Comparison of ENCODE assay signal across 1 cellular context in the genomic region with DNA sequence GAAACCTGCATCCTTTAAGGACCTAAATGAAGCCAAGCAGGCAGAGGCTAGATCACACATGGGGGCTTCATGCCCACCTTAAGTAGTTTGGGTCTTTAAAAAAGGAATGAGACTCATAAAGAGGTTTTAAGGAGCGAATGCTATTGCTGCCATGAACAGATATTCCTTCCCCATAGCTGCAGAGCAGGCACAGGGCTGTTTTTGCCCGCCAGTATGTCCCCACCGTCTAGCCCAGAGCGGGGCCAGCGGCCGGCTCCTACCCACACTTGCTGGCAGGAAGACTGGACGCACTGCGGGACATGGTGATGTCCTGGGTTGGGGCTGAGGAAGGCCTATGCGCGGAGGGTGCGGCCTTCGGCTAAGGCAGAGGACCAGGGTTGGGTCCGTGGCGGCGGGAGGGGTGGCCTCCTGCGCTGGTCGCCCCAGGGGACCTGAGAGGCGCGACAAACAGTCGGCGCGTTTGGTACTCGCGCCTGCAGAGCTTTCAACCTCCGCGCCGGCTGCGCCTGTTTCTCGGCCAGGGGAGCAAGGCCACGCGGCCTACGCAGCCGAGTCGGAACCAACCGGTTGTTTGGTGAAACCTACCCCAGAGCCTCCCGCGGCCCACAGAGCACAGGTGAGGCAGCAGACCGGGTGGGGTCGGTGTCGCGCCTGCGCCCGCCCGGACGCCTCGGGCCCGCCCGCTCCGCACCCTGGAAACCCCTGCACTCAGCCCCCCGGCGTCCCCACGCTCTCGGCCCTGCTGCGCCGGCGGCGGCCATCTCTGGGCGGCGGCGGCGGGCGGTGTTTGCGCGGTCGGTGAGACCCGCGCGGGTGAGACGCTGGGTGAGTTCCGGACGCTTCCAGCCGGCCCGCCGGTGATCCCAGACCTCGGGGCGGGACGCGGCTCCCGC.
TF ChIP-seq lines count a peak whose summit lies in the region.

A gene with protein sequence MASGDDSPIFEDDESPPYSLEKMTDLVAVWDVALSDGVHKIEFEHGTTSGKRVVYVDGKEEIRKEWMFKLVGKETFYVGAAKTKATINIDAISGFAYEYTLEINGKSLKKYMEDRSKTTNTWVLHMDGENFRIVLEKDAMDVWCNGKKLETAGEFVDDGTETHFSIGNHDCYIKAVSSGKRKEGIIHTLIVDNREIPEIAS (plus strand): TSS at position 450 of the 893 bp plus-strand sequence. CDS start 10,956 bp downstream, outside the sequence.

TF ChIP-seq in HepG2, 621 proteins besides CTCF, POLR2A, EP300 and RAD21 (continued from another document and continues in another):
- TF ChIP-seq, protein P1, sequence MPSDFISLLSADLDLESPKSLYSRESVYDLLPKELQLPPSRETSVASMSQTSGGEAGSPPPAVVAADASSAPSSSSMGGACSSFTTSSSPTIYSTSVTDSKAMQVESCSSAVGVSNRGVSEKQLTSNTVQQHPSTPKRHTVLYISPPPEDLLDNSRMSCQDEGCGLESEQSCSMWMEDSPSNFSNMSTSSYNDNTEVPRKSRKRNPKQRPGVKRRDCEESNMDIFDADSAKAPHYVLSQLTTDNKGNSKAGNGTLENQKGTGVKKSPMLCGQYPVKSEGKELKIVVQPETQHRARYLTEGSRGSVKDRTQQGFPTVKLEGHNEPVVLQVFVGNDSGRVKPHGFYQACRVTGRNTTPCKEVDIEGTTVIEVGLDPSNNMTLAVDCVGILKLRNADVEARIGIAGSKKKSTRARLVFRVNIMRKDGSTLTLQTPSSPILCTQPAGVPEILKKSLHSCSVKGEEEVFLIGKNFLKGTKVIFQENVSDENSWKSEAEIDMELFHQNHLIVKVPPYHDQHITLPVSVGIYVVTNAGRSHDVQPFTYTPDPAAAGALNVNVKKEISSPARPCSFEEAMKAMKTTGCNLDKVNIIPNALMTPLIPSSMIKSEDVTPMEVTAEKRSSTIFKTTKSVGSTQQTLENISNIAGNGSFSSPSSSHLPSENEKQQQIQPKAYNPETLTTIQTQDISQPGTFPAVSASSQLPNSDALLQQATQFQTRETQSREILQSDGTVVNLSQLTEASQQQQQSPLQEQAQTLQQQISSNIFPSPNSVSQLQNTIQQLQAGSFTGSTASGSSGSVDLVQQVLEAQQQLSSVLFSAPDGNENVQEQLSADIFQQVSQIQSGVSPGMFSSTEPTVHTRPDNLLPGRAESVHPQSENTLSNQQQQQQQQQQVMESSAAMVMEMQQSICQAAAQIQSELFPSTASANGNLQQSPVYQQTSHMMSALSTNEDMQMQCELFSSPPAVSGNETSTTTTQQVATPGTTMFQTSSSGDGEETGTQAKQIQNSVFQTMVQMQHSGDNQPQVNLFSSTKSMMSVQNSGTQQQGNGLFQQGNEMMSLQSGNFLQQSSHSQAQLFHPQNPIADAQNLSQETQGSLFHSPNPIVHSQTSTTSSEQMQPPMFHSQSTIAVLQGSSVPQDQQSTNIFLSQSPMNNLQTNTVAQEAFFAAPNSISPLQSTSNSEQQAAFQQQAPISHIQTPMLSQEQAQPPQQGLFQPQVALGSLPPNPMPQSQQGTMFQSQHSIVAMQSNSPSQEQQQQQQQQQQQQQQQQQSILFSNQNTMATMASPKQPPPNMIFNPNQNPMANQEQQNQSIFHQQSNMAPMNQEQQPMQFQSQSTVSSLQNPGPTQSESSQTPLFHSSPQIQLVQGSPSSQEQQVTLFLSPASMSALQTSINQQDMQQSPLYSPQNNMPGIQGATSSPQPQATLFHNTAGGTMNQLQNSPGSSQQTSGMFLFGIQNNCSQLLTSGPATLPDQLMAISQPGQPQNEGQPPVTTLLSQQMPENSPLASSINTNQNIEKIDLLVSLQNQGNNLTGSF (CRISPR knock-in tag; IDR thresholded peaks at IDR 0.05) = 0 out of 2 replicates have a peak, but pooled peaks have one; percentile 25
- 0 out of 2 replicates have a peak, but pooled peaks have one; percentile 52 for TF ChIP-seq KLF11 (CRISPR knock-in tag; IDR thresholded peaks at IDR 0.05)
- TF ChIP-seq ZNF547 (CRISPR knock-in tag; IDR thresholded peaks at IDR 0.05) = peak; percentile 59; the same call in 1 of the 2 replicates
- 0 out of 2 replicates have a peak, but pooled peaks have one; percentile 55 for TF ChIP-seq ZNF746 (CRISPR knock-in tag; IDR thresholded peaks at IDR 0.05)
- TF ChIP-seq ZZZ3 (CRISPR knock-in tag; IDR thresholded peaks at IDR 0.05; ENCODE audit: borderline replicate concordance) = 0 out of 2 replicates have a peak, but pooled peaks have one; percentile 37
- TF ChIP-seq, protein P2, sequence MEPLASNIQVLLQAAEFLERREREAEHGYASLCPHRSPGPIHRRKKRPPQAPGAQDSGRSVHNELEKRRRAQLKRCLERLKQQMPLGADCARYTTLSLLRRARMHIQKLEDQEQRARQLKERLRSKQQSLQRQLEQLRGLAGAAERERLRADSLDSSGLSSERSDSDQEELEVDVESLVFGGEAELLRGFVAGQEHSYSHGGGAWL (CRISPR knock-in tag; IDR thresholded peaks at IDR 0.05) = peak; percentile 87
- no peak; the same call in 1 of the 2 replicates for TF ChIP-seq ZNF383 (CRISPR knock-in tag; IDR thresholded peaks at IDR 0.05; ENCODE audit: borderline replicate concordance)
- TF ChIP-seq KLF6 (CRISPR knock-in tag; IDR thresholded peaks at IDR 0.05) = peak; percentile 79; the same call in 1 of the 2 replicates
- 0 out of 2 replicates have a peak, but pooled peaks have one; percentile 37 for TF ChIP-seq MAFG (CRISPR knock-in tag; IDR thresholded peaks at IDR 0.05)
- TF ChIP-seq TAF1 (CRISPR knock-in tag; IDR thresholded peaks at IDR 0.05) = peak; percentile 86
- TF ChIP-seq, protein P3, sequence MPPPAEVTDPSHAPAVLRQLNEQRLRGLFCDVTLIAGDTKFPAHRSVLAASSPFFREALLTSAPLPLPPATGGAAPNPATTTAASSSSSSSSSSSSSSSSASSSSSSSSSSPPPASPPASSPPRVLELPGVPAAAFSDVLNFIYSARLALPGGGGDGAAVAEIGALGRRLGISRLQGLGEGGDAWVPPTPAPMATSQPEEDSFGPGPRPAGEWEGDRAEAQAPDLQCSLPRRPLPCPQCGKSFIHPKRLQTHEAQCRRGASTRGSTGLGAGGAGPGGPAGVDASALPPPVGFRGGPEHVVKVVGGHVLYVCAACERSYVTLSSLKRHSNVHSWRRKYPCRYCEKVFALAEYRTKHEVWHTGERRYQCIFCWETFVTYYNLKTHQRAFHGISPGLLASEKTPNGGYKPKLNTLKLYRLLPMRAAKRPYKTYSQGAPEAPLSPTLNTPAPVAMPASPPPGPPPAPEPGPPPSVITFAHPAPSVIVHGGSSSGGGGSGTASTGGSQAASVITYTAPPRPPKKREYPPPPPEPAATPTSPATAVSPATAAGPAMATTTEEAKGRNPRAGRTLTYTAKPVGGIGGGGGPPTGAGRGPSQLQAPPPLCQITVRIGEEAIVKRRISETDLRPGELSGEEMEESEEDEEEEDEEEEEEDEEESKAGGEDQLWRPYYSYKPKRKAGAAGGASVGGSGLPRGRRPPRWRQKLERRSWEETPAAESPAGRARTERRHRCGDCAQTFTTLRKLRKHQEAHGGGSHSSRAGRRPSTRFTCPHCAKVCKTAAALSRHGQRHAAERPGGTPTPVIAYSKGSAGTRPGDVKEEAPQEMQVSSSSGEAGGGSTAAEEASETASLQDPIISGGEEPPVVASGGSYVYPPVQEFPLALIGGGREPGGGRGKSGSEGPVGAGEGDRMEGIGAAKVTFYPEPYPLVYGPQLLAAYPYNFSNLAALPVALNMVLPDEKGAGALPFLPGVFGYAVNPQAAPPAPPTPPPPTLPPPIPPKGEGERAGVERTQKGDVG (CRISPR knock-in tag; IDR thresholded peaks at IDR 0.05; ENCODE audit: borderline replicate concordance) = no peak
- TF ChIP-seq AGO2 (optimal IDR thresholded peaks at IDR 0.05; ENCODE audit: low read depth, low read length) = peak; percentile 53
- TF ChIP-seq, protein P4, sequence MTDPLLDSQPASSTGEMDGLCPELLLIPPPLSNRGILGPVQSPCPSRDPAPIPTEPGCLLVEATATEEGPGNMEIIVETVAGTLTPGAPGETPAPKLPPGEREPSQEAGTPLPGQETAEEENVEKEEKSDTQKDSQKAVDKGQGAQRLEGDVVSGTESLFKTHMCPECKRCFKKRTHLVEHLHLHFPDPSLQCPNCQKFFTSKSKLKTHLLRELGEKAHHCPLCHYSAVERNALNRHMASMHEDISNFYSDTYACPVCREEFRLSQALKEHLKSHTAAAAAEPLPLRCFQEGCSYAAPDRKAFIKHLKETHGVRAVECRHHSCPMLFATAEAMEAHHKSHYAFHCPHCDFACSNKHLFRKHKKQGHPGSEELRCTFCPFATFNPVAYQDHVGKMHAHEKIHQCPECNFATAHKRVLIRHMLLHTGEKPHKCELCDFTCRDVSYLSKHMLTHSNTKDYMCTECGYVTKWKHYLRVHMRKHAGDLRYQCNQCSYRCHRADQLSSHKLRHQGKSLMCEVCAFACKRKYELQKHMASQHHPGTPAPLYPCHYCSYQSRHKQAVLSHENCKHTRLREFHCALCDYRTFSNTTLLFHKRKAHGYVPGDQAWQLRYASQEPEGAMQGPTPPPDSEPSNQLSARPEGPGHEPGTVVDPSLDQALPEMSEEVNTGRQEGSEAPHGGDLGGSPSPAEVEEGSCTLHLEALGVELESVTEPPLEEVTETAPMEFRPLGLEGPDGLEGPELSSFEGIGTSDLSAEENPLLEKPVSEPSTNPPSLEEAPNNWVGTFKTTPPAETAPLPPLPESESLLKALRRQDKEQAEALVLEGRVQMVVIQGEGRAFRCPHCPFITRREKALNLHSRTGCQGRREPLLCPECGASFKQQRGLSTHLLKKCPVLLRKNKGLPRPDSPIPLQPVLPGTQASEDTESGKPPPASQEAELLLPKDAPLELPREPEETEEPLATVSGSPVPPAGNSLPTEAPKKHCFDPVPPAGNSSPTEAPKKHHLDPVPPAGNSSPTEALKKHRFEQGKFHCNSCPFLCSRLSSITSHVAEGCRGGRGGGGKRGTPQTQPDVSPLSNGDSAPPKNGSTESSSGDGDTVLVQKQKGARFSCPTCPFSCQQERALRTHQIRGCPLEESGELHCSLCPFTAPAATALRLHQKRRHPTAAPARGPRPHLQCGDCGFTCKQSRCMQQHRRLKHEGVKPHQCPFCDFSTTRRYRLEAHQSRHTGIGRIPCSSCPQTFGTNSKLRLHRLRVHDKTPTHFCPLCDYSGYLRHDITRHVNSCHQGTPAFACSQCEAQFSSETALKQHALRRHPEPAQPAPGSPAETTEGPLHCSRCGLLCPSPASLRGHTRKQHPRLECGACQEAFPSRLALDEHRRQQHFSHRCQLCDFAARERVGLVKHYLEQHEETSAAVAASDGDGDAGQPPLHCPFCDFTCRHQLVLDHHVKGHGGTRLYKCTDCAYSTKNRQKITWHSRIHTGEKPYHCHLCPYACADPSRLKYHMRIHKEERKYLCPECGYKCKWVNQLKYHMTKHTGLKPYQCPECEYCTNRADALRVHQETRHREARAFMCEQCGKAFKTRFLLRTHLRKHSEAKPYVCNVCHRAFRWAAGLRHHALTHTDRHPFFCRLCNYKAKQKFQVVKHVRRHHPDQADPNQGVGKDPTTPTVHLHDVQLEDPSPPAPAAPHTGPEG (CRISPR knock-in tag; IDR thresholded peaks at IDR 0.05) = peak; percentile 100
- 0 out of 2 replicates have a peak, but pooled peaks have one; percentile 64 for TF ChIP-seq GTF3A (CRISPR knock-in tag; conservative IDR thresholded peaks at IDR 0.05)
- peak; percentile 72 for TF ChIP-seq ZNF781 (CRISPR knock-in tag; IDR thresholded peaks at IDR 0.05; ENCODE audit: borderline replicate concordance, not compliant biosample characterization)
- 0 out of 2 replicates have a peak, but pooled peaks have one; percentile 5 for TF ChIP-seq TMF1 (CRISPR knock-in tag; IDR thresholded peaks at IDR 0.05; ENCODE audit: low read depth)
- TF ChIP-seq MYNN (CRISPR knock-in tag; IDR thresholded peaks at IDR 0.05; ENCODE audit: low read depth) = 0 out of 2 replicates have a peak, but pooled peaks have one; percentile 36
- TF ChIP-seq MZF1 (CRISPR knock-in tag; IDR thresholded peaks at IDR 0.05; ENCODE audit: borderline replicate concordance) = no peak; the same call in 1 of the 2 replicates
- no peak for TF ChIP-seq SP1 (IDR thresholded peaks at IDR 0.05)
- TF ChIP-seq SP1 (CRISPR knock-in tag; IDR thresholded peaks at IDR 0.05) = peak; percentile 60
- 0 out of 2 replicates have a peak, but pooled peaks have one; percentile 34 for TF ChIP-seq ZNF850 (CRISPR knock-in tag; conservative IDR thresholded peaks at IDR 0.05)
- TF ChIP-seq, protein P5, sequence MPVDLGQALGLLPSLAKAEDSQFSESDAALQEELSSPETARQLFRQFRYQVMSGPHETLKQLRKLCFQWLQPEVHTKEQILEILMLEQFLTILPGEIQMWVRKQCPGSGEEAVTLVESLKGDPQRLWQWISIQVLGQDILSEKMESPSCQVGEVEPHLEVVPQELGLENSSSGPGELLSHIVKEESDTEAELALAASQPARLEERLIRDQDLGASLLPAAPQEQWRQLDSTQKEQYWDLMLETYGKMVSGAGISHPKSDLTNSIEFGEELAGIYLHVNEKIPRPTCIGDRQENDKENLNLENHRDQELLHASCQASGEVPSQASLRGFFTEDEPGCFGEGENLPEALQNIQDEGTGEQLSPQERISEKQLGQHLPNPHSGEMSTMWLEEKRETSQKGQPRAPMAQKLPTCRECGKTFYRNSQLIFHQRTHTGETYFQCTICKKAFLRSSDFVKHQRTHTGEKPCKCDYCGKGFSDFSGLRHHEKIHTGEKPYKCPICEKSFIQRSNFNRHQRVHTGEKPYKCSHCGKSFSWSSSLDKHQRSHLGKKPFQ (CRISPR knock-in tag; IDR thresholded peaks at IDR 0.05; ENCODE audit: insufficient replicate concordance) = peak; percentile 67
- no peak for TF ChIP-seq ZNF652 (CRISPR knock-in tag; IDR thresholded peaks at IDR 0.05; ENCODE audit: borderline replicate concordance, low read depth)
- peak; percentile 46; the same call in 1 of the 2 replicates for TF ChIP-seq CCDC6 (CRISPR knock-in tag; IDR thresholded peaks at IDR 0.05)
- TF ChIP-seq, protein P6, sequence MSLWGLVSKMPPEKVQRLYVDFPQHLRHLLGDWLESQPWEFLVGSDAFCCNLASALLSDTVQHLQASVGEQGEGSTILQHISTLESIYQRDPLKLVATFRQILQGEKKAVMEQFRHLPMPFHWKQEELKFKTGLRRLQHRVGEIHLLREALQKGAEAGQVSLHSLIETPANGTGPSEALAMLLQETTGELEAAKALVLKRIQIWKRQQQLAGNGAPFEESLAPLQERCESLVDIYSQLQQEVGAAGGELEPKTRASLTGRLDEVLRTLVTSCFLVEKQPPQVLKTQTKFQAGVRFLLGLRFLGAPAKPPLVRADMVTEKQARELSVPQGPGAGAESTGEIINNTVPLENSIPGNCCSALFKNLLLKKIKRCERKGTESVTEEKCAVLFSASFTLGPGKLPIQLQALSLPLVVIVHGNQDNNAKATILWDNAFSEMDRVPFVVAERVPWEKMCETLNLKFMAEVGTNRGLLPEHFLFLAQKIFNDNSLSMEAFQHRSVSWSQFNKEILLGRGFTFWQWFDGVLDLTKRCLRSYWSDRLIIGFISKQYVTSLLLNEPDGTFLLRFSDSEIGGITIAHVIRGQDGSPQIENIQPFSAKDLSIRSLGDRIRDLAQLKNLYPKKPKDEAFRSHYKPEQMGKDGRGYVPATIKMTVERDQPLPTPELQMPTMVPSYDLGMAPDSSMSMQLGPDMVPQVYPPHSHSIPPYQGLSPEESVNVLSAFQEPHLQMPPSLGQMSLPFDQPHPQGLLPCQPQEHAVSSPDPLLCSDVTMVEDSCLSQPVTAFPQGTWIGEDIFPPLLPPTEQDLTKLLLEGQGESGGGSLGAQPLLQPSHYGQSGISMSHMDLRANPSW (CRISPR knock-in tag; IDR thresholded peaks at IDR 0.05; ENCODE audit: borderline replicate concordance) = no peak
- 0 out of 2 replicates have a peak, but pooled peaks have one; percentile 71 for TF ChIP-seq SATB2 (CRISPR knock-in tag; IDR thresholded peaks at IDR 0.05)
- TF ChIP-seq TP53 (CRISPR knock-in tag; conservative IDR thresholded peaks at IDR 0.05) = 0 out of 2 replicates have a peak, but pooled peaks have one; percentile 44
- TF ChIP-seq ZSCAN12 (CRISPR knock-in tag; IDR thresholded peaks at IDR 0.05) = peak; percentile 62; the same call in 1 of the 2 replicates
